8 cellular contexts compared by ENCODE assay signal in the genomic region with DNA sequence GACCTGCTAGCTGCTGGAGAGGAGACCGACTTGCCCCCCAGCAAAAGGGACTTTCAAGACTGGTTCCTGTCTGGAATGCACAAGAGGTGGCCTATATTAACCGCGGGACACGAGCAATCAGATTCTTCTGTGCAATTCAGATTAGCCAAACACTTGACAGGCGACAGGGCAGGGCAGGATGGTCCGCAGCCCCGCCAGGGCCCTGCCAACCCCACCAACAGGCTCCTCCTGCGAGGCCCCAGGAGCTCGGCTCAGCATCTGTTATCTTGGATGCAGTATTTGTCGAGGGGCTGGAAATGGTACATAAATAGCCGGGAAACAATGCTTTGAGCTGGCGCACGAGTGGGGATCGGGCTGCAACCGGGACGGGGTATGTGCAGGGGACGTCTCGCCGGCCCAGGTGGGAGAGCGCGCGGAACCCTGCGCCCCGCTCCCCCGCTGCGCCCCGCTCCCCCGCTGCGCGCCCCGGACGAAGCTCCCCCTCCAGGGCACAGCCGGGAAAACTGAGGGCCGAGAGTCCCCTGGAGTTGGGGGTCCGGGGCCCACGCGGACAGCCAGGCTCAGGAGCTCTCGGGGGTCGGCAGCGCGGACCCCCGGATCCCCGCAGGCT. TPM values are rescaled to one million over a fixed set of nuclear protein-coding genes. Genes with fewer than 3 reads are reported as not detected.
A peak's percentile ranks its signal among the peaks of the same experiment; 100 is the strongest.
DNase-seq lines count a peak whose midpoint lies in the region; ATAC-seq and TF ChIP-seq lines count a peak whose summit lies in the region.

No MANE protein-coding gene starts in this region.

- H3K9me3 ChIP-seq in mucosa of rectum (ENCODE audit: control insufficient read depth in 2 of 2, low read length in 2 of 2) = no peaks in the 10 kb centered on the region

- no peak for TF ChIP-seq CTCF in BJ (IDR thresholded peaks at IDR 0.05; ENCODE audit: insufficient read depth, low read depth, low read length)

- CTCF ChIA-PET in BJ (lab: Yijun Ruan, JAX) = interaction anchor here (0.6 to 6.1 kb wide), 29 partner anchors 8 to 949 kb away, joined by 3 to 38 read pairs (median 3); no protein-coding TSS in a partner anchor

- POLR2A ChIA-PET in BJ (lab: Charles Lee) = no interaction called here

- ATAC-seq in HG02970 (IDR thresholded peaks at IDR 0.05; ENCODE audit: low FRiP score, unreplicated experiment) = no peak
- no peak for ATAC-seq in GM19455 (IDR thresholded peaks at IDR 0.05; ENCODE audit: unreplicated experiment)

- peak overlapping the region; percentile 4 to 70 for H3K27ac ChIP-seq in mucosa of rectum (ENCODE audit: low read depth in 2 of 2, low read length in 2 of 2)

- no peaks in the 10 kb centered on the region for H3K36me3 ChIP-seq in BJ (ENCODE audit: control insufficient read depth, insufficient read depth, low read length)
- no peaks in the 10 kb centered on the region for H3K36me3 ChIP-seq in mucosa of rectum (ENCODE audit: control insufficient read depth in 2 of 2, insufficient read depth in 2 of 2, low read length in 2 of 2)

- H3K27me3 ChIP-seq in BJ (ENCODE audit: control insufficient read depth, insufficient read depth, low read length) (no peaks in the 10 kb centered on the region), mucosa of rectum (ENCODE audit: control insufficient read depth in 2 of 2, insufficient read depth in 2 of 2, low read length in 2 of 2) (peaks cover 0 to 5% of the 10 kb centered on the region in 2 donors)

- peaks cover 0 to 5% of the 10 kb centered on the region in 2 donors for H3K4me1 ChIP-seq in mucosa of rectum (ENCODE audit: control insufficient read depth in 2 of 2, insufficient read depth in 2 of 2, low read length in 2 of 2)

- H3K4me3 ChIP-seq in BJ (ENCODE audit: low read depth, low read length) = peak overlapping the region; percentile 51
- peak overlapping the region; percentile 48 to 61 for H3K4me3 ChIP-seq in mucosa of rectum (ENCODE audit: low read length in 2 of 2)

- peak overlapping the region in 1 of 2 donors; percentile 9 for H3K9ac ChIP-seq in mucosa of rectum (ENCODE audit: low read depth in 1 of 2, low read length in 2 of 2)

- no peak for DNase-seq in BJ (ENCODE audit: low read depth)
- DNase-seq in LHCN-M2 (ENCODE audit: low read depth) = peak; percentile 7
- DNase-seq in cerebellar cortex (ENCODE audit: low spot score) = peak; percentile 62
- DNase-seq in GOT3 (lab: John Stamatoyannopoulos, UW) = no peak
- no peak for DNase-seq in NCI-H2081 treated with DMSO at 0.1 percent for 48 hours (lab: John Stamatoyannopoulos, UW)

RNA-seq across cellular contexts. Expression of gene RADIL, which starts 0.7 kb away (rescaled TPM):
- 1.1 and 1.2 TPM in 2 replicates for polyA plus RNA-seq in BJ (2011; rRNA removed)
- polyA minus RNA-seq in BJ (2011; rRNA and poly(A)+ RNA removed) = 1.6 and 2.9 TPM in 2 replicates
- total RNA-seq in LHCN-M2 (2014; rRNA removed) = 2.5 and 3.5 TPM in 2 replicates
- polyA plus RNA-seq in LHCN-M2 (2012) = 1.4 TPM

RNA-seq across cellular contexts. Expression of gene PAPOLB, which starts 21.0 kb away (rescaled TPM):
- 0.01 and 0.02 TPM in 2 replicates for polyA plus RNA-seq in BJ (2011; rRNA removed)
- polyA minus RNA-seq in BJ (2011; rRNA and poly(A)+ RNA removed) = 0.05 TPM in 2 replicates
- total RNA-seq in LHCN-M2 (2014; rRNA removed) = under 0.01 and 0.13 TPM in 2 replicates
- polyA plus RNA-seq in LHCN-M2 (2012) = not detected

Comparison
In these comparisons a context has a peak if more than half of its experiments do, and no peak if none do; other contexts are left out.
1. DNase-seq: peak in LHCN-M2 (single experiment) and cerebellar cortex (single experiment); none in BJ (single experiment), GOT3 (single experiment) and NCI-H2081 treated with DMSO at 0.1 percent for 48 hours (single experiment).